Comparison of ENCODE assay signal across 1 cellular context in the genomic region with DNA sequence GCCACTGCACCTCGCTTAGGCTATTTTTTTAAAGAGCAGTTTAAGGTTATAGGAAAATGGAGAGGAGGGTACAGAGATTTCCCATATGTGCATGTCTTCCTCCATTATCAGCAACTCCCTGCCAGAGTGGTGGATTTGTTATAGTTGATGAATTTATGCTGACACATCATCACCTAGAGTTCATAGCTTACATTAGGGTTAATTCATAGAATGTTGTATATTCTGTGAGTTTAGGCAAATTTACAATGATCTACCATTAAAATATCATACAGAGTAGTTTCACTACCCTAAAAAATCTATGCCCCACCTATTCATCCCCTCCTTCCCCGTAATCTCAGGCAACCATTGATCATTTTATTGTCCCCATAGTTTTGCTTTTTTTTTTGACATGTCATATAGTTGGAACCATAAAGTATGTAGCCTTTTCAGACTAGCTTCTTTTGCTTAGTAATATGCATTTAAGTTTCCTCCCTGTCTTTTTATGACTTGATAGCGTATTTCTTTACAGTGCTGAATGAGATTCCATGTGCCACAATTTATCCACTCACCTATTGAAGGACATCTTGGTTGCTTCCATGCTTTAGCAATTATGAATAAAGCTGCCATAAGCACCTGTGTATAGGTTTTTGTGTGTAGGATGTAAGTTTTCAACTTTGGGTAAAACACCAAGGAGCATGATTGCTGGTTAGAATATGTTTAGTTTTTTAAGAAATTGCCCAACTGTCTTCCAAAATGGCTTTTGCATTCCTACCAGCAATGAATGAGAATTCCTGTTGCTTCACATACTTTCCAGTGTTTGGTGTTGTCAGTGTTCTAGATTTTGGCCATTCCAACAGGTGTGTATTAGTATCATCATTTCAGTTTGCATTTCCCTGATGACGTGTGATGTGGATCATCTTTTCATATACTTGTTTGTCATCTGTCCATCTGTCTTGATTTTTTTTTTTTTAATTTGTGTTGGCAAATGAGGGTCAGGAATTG.
A peak's percentile ranks its signal among the peaks of the same experiment; 100 is the strongest.
TF ChIP-seq lines count a peak whose summit lies in the region.

No MANE protein-coding gene starts in this region.

TF ChIP-seq in K562, 482 proteins besides CTCF, POLR2A, EP300 and RAD21 (continued from another document):
- TF ChIP-seq, protein P1, sequence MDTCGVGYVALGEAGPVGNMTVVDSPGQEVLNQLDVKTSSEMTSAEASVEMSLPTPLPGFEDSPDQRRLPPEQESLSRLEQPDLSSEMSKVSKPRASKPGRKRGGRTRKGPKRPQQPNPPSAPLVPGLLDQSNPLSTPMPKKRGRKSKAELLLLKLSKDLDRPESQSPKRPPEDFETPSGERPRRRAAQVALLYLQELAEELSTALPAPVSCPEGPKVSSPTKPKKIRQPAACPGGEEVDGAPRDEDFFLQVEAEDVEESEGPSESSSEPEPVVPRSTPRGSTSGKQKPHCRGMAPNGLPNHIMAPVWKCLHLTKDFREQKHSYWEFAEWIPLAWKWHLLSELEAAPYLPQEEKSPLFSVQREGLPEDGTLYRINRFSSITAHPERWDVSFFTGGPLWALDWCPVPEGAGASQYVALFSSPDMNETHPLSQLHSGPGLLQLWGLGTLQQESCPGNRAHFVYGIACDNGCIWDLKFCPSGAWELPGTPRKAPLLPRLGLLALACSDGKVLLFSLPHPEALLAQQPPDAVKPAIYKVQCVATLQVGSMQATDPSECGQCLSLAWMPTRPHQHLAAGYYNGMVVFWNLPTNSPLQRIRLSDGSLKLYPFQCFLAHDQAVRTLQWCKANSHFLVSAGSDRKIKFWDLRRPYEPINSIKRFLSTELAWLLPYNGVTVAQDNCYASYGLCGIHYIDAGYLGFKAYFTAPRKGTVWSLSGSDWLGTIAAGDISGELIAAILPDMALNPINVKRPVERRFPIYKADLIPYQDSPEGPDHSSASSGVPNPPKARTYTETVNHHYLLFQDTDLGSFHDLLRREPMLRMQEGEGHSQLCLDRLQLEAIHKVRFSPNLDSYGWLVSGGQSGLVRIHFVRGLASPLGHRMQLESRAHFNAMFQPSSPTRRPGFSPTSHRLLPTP (IDR thresholded peaks at IDR 0.05; ENCODE audit: borderline replicate concordance, extremely low read depth, insufficient read length), result no peak
- TF ChIP-seq, protein P2, sequence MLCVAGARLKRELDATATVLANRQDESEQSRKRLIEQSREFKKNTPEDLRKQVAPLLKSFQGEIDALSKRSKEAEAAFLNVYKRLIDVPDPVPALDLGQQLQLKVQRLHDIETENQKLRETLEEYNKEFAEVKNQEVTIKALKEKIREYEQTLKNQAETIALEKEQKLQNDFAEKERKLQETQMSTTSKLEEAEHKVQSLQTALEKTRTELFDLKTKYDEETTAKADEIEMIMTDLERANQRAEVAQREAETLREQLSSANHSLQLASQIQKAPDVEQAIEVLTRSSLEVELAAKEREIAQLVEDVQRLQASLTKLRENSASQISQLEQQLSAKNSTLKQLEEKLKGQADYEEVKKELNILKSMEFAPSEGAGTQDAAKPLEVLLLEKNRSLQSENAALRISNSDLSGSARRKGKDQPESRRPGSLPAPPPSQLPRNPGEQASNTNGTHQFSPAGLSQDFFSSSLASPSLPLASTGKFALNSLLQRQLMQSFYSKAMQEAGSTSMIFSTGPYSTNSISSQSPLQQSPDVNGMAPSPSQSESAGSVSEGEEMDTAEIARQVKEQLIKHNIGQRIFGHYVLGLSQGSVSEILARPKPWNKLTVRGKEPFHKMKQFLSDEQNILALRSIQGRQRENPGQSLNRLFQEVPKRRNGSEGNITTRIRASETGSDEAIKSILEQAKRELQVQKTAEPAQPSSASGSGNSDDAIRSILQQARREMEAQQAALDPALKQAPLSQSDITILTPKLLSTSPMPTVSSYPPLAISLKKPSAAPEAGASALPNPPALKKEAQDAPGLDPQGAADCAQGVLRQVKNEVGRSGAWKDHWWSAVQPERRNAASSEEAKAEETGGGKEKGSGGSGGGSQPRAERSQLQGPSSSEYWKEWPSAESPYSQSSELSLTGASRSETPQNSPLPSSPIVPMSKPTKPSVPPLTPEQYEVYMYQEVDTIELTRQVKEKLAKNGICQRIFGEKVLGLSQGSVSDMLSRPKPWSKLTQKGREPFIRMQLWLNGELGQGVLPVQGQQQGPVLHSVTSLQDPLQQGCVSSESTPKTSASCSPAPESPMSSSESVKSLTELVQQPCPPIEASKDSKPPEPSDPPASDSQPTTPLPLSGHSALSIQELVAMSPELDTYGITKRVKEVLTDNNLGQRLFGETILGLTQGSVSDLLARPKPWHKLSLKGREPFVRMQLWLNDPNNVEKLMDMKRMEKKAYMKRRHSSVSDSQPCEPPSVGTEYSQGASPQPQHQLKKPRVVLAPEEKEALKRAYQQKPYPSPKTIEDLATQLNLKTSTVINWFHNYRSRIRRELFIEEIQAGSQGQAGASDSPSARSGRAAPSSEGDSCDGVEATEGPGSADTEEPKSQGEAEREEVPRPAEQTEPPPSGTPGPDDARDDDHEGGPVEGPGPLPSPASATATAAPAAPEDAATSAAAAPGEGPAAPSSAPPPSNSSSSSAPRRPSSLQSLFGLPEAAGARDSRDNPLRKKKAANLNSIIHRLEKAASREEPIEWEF (CRISPR knock-in tag; IDR thresholded peaks at IDR 0.05), result no peak
- TF ChIP-seq CCNT2 (IDR thresholded peaks at IDR 0.05; ENCODE audit: borderline replicate concordance, extremely low read depth, insufficient read length, low read depth, low read length) (no peak), ZNF431 (CRISPR knock-in tag; IDR thresholded peaks at IDR 0.05) (no peak), MAFK (IDR thresholded peaks at IDR 0.05; ENCODE audit: low read length) (peak; percentile 84), C11orf30 (IDR thresholded peaks at IDR 0.05; ENCODE audit: low read depth) (peak; percentile 93), ZNF197 (CRISPR knock-in tag; IDR thresholded peaks at IDR 0.05; ENCODE audit: low read depth) (no peak), MTA1 (IDR thresholded peaks at IDR 0.05; ENCODE audit: borderline replicate concordance) (no peak), CSDE1 (IDR thresholded peaks at IDR 0.05) (no peak), MAFG (tag; conservative IDR thresholded peaks at IDR 0.05) (peak; percentile 86), NFE2 (IDR thresholded peaks at IDR 0.05; ENCODE audit: low read depth) (peak; percentile 60; the same call in 1 of the 2 replicates), FIP1L1 (IDR thresholded peaks at IDR 0.05; ENCODE audit: low read depth, low read length, poor library complexity, severe bottlenecking) (no peak), SMARCA5 (IDR thresholded peaks at IDR 0.05) (no peak), MEIS2 (IDR thresholded peaks at IDR 0.05; ENCODE audit: partially characterized antibody) (peak; percentile 59), PHF20 (IDR thresholded peaks at IDR 0.05; ENCODE audit: partially characterized antibody) (no peak)
- TF ChIP-seq, protein P3, sequence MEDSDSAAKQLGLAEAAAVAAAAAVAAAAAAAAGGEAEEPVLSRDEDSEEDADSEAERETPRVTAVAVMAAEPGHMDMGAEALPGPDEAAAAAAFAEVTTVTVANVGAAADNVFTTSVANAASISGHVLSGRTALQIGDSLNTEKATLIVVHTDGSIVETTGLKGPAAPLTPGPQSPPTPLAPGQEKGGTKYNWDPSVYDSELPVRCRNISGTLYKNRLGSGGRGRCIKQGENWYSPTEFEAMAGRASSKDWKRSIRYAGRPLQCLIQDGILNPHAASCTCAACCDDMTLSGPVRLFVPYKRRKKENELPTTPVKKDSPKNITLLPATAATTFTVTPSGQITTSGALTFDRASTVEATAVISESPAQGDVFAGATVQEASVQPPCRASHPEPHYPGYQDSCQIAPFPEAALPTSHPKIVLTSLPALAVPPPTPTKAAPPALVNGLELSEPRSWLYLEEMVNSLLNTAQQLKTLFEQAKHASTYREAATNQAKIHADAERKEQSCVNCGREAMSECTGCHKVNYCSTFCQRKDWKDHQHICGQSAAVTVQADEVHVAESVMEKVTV (CRISPR knock-in tag; IDR thresholded peaks at IDR 0.05), result no peak
- TF ChIP-seq, protein P4, sequence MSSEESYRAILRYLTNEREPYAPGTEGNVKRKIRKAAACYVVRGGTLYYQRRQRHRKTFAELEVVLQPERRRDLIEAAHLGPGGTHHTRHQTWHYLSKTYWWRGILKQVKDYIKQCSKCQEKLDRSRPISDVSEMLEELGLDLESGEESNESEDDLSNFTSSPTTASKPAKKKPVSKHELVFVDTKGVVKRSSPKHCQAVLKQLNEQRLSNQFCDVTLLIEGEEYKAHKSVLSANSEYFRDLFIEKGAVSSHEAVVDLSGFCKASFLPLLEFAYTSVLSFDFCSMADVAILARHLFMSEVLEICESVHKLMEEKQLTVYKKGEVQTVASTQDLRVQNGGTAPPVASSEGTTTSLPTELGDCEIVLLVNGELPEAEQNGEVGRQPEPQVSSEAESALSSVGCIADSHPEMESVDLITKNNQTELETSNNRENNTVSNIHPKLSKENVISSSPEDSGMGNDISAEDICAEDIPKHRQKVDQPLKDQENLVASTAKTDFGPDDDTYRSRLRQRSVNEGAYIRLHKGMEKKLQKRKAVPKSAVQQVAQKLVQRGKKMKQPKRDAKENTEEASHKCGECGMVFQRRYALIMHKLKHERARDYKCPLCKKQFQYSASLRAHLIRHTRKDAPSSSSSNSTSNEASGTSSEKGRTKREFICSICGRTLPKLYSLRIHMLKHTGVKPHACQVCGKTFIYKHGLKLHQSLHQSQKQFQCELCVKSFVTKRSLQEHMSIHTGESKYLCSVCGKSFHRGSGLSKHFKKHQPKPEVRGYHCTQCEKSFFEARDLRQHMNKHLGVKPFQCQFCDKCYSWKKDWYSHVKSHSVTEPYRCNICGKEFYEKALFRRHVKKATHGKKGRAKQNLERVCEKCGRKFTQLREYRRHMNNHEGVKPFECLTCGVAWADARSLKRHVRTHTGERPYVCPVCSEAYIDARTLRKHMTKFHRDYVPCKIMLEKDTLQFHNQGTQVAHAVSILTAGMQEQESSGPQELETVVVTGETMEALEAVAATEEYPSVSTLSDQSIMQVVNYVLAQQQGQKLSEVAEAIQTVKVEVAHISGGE (CRISPR knock-in tag; IDR thresholded peaks at IDR 0.05), result peak in 1 of 3 experiments; percentile 86; a peak in 2 of 6 replicates
- TF ChIP-seq, protein P5, sequence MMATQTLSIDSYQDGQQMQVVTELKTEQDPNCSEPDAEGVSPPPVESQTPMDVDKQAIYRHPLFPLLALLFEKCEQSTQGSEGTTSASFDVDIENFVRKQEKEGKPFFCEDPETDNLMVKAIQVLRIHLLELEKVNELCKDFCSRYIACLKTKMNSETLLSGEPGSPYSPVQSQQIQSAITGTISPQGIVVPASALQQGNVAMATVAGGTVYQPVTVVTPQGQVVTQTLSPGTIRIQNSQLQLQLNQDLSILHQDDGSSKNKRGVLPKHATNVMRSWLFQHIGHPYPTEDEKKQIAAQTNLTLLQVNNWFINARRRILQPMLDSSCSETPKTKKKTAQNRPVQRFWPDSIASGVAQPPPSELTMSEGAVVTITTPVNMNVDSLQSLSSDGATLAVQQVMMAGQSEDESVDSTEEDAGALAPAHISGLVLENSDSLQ (IDR thresholded peaks at IDR 0.05), result peak; percentile 32; the same call in 1 of the 2 replicates
- TF ChIP-seq, protein P6, sequence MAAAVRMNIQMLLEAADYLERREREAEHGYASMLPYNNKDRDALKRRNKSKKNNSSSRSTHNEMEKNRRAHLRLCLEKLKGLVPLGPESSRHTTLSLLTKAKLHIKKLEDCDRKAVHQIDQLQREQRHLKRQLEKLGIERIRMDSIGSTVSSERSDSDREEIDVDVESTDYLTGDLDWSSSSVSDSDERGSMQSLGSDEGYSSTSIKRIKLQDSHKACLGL (CRISPR knock-in tag; IDR thresholded peaks at IDR 0.05; ENCODE audit: borderline replicate concordance, poor library complexity, severe bottlenecking), result no peak
- TF ChIP-seq, protein P7, sequence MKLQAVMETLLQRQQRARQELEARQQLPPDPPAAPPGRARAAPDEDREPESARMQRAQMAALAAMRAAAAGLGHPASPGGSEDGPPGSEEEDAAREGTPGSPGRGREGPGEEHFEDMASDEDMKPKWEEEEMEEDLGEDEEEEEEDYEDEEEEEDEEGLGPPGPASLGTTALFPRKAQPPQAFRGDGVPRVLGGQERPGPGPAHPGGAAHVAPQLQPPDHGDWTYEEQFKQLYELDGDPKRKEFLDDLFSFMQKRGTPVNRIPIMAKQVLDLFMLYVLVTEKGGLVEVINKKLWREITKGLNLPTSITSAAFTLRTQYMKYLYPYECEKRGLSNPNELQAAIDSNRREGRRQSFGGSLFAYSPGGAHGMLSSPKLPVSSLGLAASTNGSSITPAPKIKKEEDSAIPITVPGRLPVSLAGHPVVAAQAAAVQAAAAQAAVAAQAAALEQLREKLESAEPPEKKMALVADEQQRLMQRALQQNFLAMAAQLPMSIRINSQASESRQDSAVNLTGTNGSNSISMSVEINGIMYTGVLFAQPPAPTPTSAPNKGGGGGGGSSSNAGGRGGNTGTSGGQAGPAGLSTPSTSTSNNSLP (IDR thresholded peaks at IDR 0.05; ENCODE audit: borderline replicate concordance, low read depth, low read length), result 0 out of 2 replicates have a peak, but pooled peaks have one; percentile 14
- TF ChIP-seq, protein P8, sequence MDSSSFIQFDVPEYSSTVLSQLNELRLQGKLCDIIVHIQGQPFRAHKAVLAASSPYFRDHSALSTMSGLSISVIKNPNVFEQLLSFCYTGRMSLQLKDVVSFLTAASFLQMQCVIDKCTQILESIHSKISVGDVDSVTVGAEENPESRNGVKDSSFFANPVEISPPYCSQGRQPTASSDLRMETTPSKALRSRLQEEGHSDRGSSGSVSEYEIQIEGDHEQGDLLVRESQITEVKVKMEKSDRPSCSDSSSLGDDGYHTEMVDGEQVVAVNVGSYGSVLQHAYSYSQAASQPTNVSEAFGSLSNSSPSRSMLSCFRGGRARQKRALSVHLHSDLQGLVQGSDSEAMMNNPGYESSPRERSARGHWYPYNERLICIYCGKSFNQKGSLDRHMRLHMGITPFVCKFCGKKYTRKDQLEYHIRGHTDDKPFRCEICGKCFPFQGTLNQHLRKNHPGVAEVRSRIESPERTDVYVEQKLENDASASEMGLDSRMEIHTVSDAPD (CRISPR knock-in tag; IDR thresholded peaks at IDR 0.05), result no peak
- TF ChIP-seq, protein P9, sequence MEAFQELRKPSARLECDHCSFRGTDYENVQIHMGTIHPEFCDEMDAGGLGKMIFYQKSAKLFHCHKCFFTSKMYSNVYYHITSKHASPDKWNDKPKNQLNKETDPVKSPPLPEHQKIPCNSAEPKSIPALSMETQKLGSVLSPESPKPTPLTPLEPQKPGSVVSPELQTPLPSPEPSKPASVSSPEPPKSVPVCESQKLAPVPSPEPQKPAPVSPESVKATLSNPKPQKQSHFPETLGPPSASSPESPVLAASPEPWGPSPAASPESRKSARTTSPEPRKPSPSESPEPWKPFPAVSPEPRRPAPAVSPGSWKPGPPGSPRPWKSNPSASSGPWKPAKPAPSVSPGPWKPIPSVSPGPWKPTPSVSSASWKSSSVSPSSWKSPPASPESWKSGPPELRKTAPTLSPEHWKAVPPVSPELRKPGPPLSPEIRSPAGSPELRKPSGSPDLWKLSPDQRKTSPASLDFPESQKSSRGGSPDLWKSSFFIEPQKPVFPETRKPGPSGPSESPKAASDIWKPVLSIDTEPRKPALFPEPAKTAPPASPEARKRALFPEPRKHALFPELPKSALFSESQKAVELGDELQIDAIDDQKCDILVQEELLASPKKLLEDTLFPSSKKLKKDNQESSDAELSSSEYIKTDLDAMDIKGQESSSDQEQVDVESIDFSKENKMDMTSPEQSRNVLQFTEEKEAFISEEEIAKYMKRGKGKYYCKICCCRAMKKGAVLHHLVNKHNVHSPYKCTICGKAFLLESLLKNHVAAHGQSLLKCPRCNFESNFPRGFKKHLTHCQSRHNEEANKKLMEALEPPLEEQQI (IDR thresholded peaks at IDR 0.05), result no peak
